Comparison of ENCODE assay signal across 1 cellular context in the genomic region with DNA sequence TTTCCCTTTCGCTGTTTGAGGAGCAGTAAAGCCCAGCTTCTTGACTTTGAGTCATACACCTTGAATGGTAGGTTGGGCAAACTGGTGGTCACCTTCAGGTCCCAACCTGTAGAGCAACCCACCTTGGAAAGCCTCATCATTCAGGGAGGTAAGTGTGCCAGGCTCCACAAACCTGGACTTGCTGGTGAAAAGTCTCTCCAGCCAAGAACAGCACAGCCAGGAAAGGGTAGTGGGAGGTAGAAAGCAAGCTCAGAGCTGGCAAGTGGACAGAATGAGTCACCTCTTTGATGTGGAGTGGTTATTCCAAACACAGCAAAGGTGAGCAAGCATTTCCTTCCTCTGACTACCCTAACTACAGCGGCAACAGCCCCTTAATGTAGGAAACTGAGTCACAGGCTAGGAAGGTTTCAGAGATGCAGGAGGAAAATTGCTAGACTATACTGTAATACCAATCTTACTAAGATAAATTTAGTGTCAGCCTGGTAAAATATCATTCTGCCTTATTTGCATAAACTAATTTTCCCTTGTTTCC.
TF ChIP-seq lines count a peak whose summit lies in the region.

No MANE protein-coding gene starts in this region.

TF ChIP-seq in HCT116, 20 proteins besides CTCF, POLR2A, EP300 and RAD21 (continued from another document):
- no peak for TF ChIP-seq SIN3A (IDR thresholded peaks at IDR 0.05; ENCODE audit: low read depth)
TF ChIP-seq in HCT116: peak in this region for 4.
